In genomic region chr7:140212100-140212881, GRCh38 we compare ENCODE assay signal across 8 cellular contexts. TPM values are rescaled to one million over a fixed set of nuclear protein-coding genes. Genes with fewer than 3 reads are reported as not detected.
DNase-seq lines count a peak whose midpoint lies in the region; ATAC-seq and FAIRE-seq lines count a peak whose summit lies in the region.

No MANE protein-coding gene starts in this region.

- H3K4me3 Mint-ChIP-seq in T-helper 1 cell treated with Interleukin-12 subunit alpha and Interleukin-12 subunit beta and Interleukin-4 antibody, amounts not matched to agents 30 μg/mL and 1 μg/mL, for 36 hours = peak overlapping the region; percentile 79

- no peaks in the 10 kb centered on the region for H3K27me3 Mint-ChIP-seq in T-helper 1 cell treated with Interleukin-12 subunit alpha and Interleukin-12 subunit beta and Interleukin-4 antibody, amounts not matched to agents 30 μg/mL and 1 μg/mL, for 36 hours (ENCODE audit: low read depth)

- peak overlapping the region; percentile 100 for H3K27ac Mint-ChIP-seq in T-helper 1 cell treated with Interleukin-12 subunit alpha and Interleukin-12 subunit beta and Interleukin-4 antibody, amounts not matched to agents 30 μg/mL and 1 μg/mL, for 36 hours

- intact Hi-C loops in Right ventricle myocardium superior (cut with DNase I) = no loop called here

- peak; percentile 46 for ATAC-seq in HG02798 (IDR thresholded peaks at IDR 0.05; ENCODE audit: poor library complexity, unreplicated experiment)
- ATAC-seq in Right ventricle myocardium superior (ENCODE audit: poor library complexity) = no peak

- peak; percentile 62 for DNase-seq in activated CD8-positive, alpha-beta memory T cell treated with anti-CD3 and anti-CD28 coated beads, Interleukin-2, amount 50 U/mL, for 48 hours
- DNase-seq in activated CD8-positive, alpha-beta memory T cell treated with anti-CD3 and anti-CD28 coated beads for 24 hours = no peak
- peak; percentile 53 for DNase-seq in stimulated activated CD8-positive, alpha-beta memory T cell treated with anti-CD3 and anti-CD28 coated beads, Interleukin-4, amount 100 ng/mL, for 48 hours
- DNase-seq in Right ventricle myocardium superior (no peak), frontal cortex (ENCODE audit: low spot score in 2 of 2) (no peak), GF-D8 (lab: John Stamatoyannopoulos, UW) (no peak)

- peaks cover 71% of the 10 kb centered on the region for H3K4me1 Mint-ChIP-seq in T-helper 1 cell treated with Interleukin-12 subunit alpha and Interleukin-12 subunit beta and Interleukin-4 antibody, amounts not matched to agents 30 μg/mL and 1 μg/mL, for 36 hours (ENCODE audit: low read depth)

- H3K36me3 Mint-ChIP-seq in T-helper 1 cell treated with Interleukin-12 subunit alpha and Interleukin-12 subunit beta and Interleukin-4 antibody, amounts not matched to agents 30 μg/mL and 1 μg/mL, for 36 hours (ENCODE audit: low read depth) = peaks cover 6% of the 10 kb centered on the region

- FAIRE-seq in frontal cortex (lab: Jason Lieb, UNC) = no peak

- no peaks in the 10 kb centered on the region for H3K9me3 Mint-ChIP-seq in T-helper 1 cell treated with Interleukin-12 subunit alpha and Interleukin-12 subunit beta and Interleukin-4 antibody, amounts not matched to agents 30 μg/mL and 1 μg/mL, for 36 hours

RNA-seq across cellular contexts. Expression of gene KDM7A, which starts 35.5 kb away (rescaled TPM):
- total RNA-seq in Right ventricle myocardium superior = 11.9 TPM
- 16.3 TPM for total RNA-seq in frontal cortex

Comparison
In these comparisons a context has a peak if more than half of its experiments do, and no peak if none do; other contexts are left out.
1. DNase-seq: peak in activated CD8-positive, alpha-beta memory T cell treated with anti-CD3 and anti-CD28 coated beads, Interleukin-2, amount 50 U/mL, for 48 hours (single experiment) and stimulated activated CD8-positive, alpha-beta memory T cell treated with anti-CD3 and anti-CD28 coated beads, Interleukin-4, amount 100 ng/mL, for 48 hours (single experiment); none in activated CD8-positive, alpha-beta memory T cell treated with anti-CD3 and anti-CD28 coated beads for 24 hours (single experiment), Right ventricle myocardium superior (single experiment), frontal cortex (0 of 2) and GF-D8 (single experiment).